1 cellular context compared by ENCODE assay signal in the genomic region with DNA sequence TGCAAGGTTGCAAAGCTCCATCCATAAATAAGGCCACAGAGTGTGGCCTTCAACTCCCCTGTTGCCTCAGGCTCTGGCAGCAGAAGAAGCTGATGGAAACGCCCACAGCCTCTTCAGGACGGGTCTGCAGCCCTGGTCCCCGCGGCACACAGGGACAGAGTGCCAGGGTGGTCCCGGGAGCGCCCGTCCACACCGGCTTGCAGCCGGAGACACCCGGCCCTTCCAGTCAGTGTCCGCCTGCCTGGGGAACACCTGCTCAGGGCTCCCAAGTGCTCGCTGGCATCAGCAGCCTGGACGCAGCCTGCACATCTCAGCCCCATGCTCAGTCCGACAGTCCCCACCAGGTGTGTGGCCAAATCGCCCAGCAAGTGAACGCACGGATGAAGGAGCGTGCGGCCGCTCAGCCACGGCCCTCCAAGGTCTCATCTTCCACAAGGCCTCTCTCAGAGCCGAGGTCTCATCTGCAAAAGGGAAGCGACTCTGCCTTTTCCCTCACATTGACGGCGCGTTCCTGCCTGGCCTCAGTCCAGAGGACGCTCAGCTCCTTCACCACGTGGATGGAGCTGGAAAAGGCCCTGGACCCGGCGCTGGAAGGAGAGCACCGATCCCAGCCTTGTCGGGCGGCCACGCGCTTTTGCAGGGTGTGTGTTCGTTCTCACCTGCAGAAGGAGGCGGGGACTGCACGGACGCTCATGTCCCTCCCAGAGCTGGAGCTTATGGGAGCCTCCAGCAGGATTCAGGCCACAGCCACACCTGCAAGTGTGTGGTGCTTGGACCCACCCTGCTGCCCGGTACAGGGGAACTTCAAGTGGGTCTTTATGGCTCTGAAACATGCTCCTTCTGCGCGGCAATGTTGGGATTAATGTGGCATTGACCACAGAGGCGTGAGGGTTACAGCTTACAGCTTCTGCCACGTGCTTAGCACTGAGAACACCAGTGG.
TF ChIP-seq lines count a peak whose summit lies in the region.

No MANE protein-coding gene starts in this region.

TF ChIP-seq in GM23338, 12 proteins besides CTCF, POLR2A, EP300 and RAD21 (continued from another document):
- TF ChIP-seq, protein P1, sequence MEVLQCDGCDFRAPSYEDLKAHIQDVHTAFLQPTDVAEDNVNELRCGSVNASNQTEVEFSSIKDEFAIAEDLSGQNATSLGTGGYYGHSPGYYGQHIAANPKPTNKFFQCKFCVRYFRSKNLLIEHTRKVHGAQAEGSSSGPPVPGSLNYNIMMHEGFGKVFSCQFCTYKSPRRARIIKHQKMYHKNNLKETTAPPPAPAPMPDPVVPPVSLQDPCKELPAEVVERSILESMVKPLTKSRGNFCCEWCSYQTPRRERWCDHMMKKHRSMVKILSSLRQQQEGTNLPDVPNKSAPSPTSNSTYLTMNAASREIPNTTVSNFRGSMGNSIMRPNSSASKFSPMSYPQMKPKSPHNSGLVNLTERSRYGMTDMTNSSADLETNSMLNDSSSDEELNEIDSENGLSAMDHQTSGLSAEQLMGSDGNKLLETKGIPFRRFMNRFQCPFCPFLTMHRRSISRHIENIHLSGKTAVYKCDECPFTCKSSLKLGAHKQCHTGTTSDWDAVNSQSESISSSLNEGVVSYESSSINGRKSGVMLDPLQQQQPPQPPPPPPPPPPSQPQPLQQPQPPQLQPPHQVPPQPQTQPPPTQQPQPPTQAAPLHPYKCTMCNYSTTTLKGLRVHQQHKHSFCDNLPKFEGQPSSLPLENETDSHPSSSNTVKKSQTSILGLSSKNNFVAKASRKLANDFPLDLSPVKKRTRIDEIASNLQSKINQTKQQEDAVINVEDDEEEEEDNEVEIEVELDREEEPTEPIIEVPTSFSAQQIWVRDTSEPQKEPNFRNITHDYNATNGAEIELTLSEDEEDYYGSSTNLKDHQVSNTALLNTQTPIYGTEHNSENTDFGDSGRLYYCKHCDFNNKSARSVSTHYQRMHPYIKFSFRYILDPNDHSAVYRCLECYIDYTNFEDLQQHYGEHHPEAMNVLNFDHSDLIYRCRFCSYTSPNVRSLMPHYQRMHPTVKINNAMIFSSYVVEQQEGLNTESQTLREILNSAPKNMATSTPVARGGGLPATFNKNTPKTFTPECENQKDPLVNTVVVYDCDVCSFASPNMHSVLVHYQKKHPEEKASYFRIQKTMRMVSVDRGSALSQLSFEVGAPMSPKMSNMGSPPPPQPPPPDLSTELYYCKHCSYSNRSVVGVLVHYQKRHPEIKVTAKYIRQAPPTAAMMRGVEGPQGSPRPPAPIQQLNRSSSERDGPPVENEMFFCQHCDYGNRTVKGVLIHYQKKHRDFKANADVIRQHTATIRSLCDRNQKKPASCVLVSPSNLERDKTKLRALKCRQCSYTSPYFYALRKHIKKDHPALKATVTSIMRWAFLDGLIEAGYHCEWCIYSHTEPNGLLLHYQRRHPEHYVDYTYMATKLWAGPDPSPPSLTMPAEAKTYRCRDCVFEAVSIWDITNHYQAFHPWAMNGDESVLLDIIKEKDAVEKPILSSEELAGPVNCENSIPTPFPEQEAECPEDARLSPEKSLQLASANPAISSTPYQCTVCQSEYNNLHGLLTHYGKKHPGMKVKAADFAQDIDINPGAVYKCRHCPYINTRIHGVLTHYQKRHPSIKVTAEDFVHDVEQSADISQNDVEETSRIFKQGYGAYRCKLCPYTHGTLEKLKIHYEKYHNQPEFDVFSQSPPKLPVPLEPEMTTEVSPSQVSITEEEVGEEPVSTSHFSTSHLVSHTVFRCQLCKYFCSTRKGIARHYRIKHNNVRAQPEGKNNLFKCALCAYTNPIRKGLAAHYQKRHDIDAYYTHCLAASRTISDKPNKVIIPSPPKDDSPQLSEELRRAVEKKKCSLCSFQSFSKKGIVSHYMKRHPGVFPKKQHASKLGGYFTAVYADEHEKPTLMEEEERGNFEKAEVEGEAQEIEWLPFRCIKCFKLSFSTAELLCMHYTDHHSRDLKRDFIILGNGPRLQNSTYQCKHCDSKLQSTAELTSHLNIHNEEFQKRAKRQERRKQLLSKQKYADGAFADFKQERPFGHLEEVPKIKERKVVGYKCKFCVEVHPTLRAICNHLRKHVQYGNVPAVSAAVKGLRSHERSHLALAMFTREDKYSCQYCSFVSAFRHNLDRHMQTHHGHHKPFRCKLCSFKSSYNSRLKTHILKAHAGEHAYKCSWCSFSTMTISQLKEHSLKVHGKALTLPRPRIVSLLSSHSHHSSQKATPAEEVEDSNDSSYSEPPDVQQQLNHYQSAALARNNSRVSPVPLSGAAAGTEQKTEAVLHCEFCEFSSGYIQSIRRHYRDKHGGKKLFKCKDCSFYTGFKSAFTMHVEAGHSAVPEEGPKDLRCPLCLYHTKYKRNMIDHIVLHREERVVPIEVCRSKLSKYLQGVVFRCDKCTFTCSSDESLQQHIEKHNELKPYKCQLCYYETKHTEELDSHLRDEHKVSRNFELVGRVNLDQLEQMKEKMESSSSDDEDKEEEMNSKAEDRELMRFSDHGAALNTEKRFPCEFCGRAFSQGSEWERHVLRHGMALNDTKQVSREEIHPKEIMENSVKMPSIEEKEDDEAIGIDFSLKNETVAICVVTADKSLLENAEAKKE (CRISPR knock-in tag; IDR thresholded peaks at IDR 0.05) = no peak
- TF ChIP-seq NANOG (IDR thresholded peaks at IDR 0.05; ENCODE audit: borderline replicate concordance) (no peak), POLR2AphosphoS5 (IDR thresholded peaks at IDR 0.05; ENCODE audit: low read depth) (no peak), EZH2phosphoT487 (IDR thresholded peaks at IDR 0.05; ENCODE audit: unreplicated experiment) (no peak), STAT1 (IDR thresholded peaks at IDR 0.05; ENCODE audit: unreplicated experiment) (no peak), CREB1 (CRISPR knock-in tag; IDR thresholded peaks at IDR 0.05; ENCODE audit: low read depth) (no peak)
